In genomic region chr17:78359216-78359935, GRCh38 we compare ENCODE assay signal across 1 cellular context.
A peak's percentile ranks its signal among the peaks of the same experiment; 100 is the strongest.
TF ChIP-seq lines count a peak whose summit lies in the region.

No MANE protein-coding gene starts in this region.

TF ChIP-seq in GM12878, 131 proteins besides CTCF, POLR2A, EP300 and RAD21:
- TF ChIP-seq POU2F2 (IDR thresholded peaks at IDR 0.05; ENCODE audit: borderline replicate concordance, low read depth, low read length) (no peak), BRCA1 (IDR thresholded peaks at IDR 0.05; ENCODE audit: low read depth, low read length) (no peak), IKZF2 (IDR thresholded peaks at IDR 0.05) (peak in 1 of 2 experiments; percentile 35; a peak in 3 of 4 replicates), NR2F1 (conservative IDR thresholded peaks at IDR 0.05) (0 out of 2 replicates have a peak, but pooled peaks have one; percentile 3), POLR2AphosphoS2 (IDR thresholded peaks at IDR 0.05; ENCODE audit: low read depth, low read length) (no peak), RFX5 (IDR thresholded peaks at IDR 0.05; ENCODE audit: low read depth, low read length) (no peak), GATAD2B (conservative IDR thresholded peaks at IDR 0.05; ENCODE audit: low read depth) (peak; percentile 67), BHLHE40 (IDR thresholded peaks at IDR 0.05; ENCODE audit: borderline replicate concordance in 1 of 2, low read depth in 2 of 2, low read length in 1 of 2) (0 out of 4 replicates have a peak, but pooled peaks of 1 of the 2 experiments have one; percentile 3), RUNX3 (IDR thresholded peaks at IDR 0.05; ENCODE audit: low read length) (no peak), SIN3A (IDR thresholded peaks at IDR 0.05; ENCODE audit: low read depth, low read length) (0 out of 2 replicates have a peak, but pooled peaks have one; percentile 1), SUZ12 (IDR thresholded peaks at IDR 0.05; ENCODE audit: unreplicated experiment) (peak; percentile 17), HDAC2 (IDR thresholded peaks at IDR 0.05) (no peak; the same call in 1 of the 2 replicates), CBX5 (IDR thresholded peaks at IDR 0.05; ENCODE audit: low read depth) (no peak), TAF1 (IDR thresholded peaks at IDR 0.05; ENCODE audit: borderline replicate concordance, low read depth, low read length) (no peak), DPF2 (IDR thresholded peaks at IDR 0.05) (0 out of 2 replicates have a peak, but pooled peaks have one; percentile 2), IKZF1 (conservative IDR thresholded peaks at IDR 0.05) (peak; percentile 27), HDAC6 (IDR thresholded peaks at IDR 0.05; ENCODE audit: unreplicated experiment) (peak; percentile 94), NFYA (IDR thresholded peaks at IDR 0.05; ENCODE audit: borderline replicate concordance, low read depth, low read length) (no peak)
- TF ChIP-seq, protein P1, sequence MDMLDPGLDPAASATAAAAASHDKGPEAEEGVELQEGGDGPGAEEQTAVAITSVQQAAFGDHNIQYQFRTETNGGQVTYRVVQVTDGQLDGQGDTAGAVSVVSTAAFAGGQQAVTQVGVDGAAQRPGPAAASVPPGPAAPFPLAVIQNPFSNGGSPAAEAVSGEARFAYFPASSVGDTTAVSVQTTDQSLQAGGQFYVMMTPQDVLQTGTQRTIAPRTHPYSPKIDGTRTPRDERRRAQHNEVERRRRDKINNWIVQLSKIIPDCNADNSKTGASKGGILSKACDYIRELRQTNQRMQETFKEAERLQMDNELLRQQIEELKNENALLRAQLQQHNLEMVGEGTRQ (IDR thresholded peaks at IDR 0.05; ENCODE audit: borderline replicate concordance, low read depth, low read length) = no peak
